In the genomic region with DNA sequence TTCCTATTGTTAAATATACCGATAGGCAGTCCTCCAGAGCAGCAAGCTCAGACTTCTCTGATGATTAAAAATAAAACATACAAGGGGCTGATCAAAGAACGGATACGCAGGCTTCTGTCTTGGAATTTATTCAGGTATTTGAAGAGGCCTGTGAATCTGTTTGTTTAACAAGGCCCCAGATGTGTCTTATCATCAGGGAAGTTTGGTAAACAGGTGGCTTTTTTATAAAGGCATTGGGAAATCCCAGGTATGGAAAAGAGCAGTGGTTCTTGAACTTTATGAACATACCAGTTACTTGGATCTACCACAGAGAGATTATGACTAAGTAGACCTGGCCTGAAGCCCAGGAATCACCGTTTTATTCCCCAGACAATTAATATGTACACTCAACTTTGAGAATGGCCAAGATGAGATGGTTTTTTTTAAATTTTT, we compare ENCODE assay signal across 15 cellular contexts. TPM values are rescaled to one million over a fixed set of nuclear protein-coding genes. Genes with fewer than 3 reads are reported as not detected.
DNase-seq lines count a peak whose midpoint lies in the region; ATAC-seq, FAIRE-seq and TF ChIP-seq lines count a peak whose summit lies in the region.
"Had no signal": no experiment of that assay in that cellular context is flagged by ENCODE, and none has a peak within 500 bp of the region (broad histone marks: within the 10 kb centered on the region; RNA-seq: fewer than 3 reads in every experiment).

No MANE protein-coding gene starts in this region.

- H3K4me3 ChIP-seq in endothelial cell of umbilical vein (replicated peaks in 1 of 3; ENCODE audit: insufficient read depth in 1 of 3, low read depth in 1 of 3, low read length in 3 of 3), result no peak overlapping the region
- H3K4me3 ChIP-seq in CD4-positive, alpha-beta memory T cell (ENCODE audit: low read length in 2 of 2), result no peak overlapping the region
- H3K4me3 ChIP-seq: left ventricle myocardium inferior, skin epidermis had no signal

- TF ChIP-seq CTCF in endothelial cell of umbilical vein (IDR thresholded peaks at IDR 0.05; ENCODE audit: extremely low read depth in 1 of 2, insufficient read depth in 1 of 2, low read depth in 1 of 2, low read length in 2 of 2) (no peak), nephron (IDR thresholded peaks at IDR 0.05; ENCODE audit: unreplicated experiment in 3 of 3) (no peak)

- H3K9ac ChIP-seq in endothelial cell of umbilical vein (replicated peaks; ENCODE audit: extremely low read depth, insufficient read depth, low read length), result no peak overlapping the region

- no TSS peak for BruUV-seq in endothelial cell of umbilical vein (replicated peaks; lab: Mats Ljungman, UMichigan)

- no peaks in the 10 kb centered on the region for H3K36me3 ChIP-seq in endothelial cell of umbilical vein (ENCODE audit: control insufficient read depth in 2 of 2, extremely low read depth in 1 of 2, insufficient read depth in 2 of 2, low read length in 2 of 2)
- no peaks in the 10 kb centered on the region for H3K36me3 ChIP-seq in CD4-positive, alpha-beta memory T cell (ENCODE audit: insufficient read depth, low read length)
- H3K36me3 ChIP-seq: left ventricle myocardium inferior had no signal

- no peaks in the 10 kb centered on the region for H3K79me2 ChIP-seq in endothelial cell of umbilical vein (ENCODE audit: control insufficient read depth, insufficient read depth, low read length)

- FAIRE-seq in endothelial cell of umbilical vein (lab: Jason Lieb, UNC), result peak; percentile 38

- no peaks in the 10 kb centered on the region for H3K4me1 ChIP-seq in endothelial cell of umbilical vein (ENCODE audit: control insufficient read depth, extremely low read depth, insufficient read depth, low read length)
- H3K4me1 ChIP-seq in CD4-positive, alpha-beta memory T cell (ENCODE audit: insufficient read depth, low read length), result no peaks in the 10 kb centered on the region
- H3K4me1 ChIP-seq: left ventricle myocardium inferior had no signal

- H2AFZ ChIP-seq in endothelial cell of umbilical vein (ENCODE audit: low read depth, low read length), result no peak overlapping the region

- no peaks in the 10 kb centered on the region for H4K20me1 ChIP-seq in endothelial cell of umbilical vein (replicated peaks; ENCODE audit: control insufficient read depth, extremely low read depth, insufficient read depth, low read length)

- peak overlapping the region in 2 of 3 experiments; percentile 34 to 46 for H3K27ac Mint-ChIP-seq in nephron
- no peak overlapping the region for H3K27ac Mint-ChIP-seq in CD4-positive, alpha-beta memory T cell
- H3K27ac Mint-ChIP-seq in activated CD4-positive, alpha-beta T cell treated with anti-CD3 and anti-CD28 coated beads, Interleukin-2, amount 10 ng/mL, durations not matched to agents 24 days and 14 days, result no peak overlapping the region
- no peak overlapping the region for H3K27ac Mint-ChIP-seq in stimulated activated naive CD8-positive, alpha-beta T cell treated with anti-CD3 and anti-CD28 coated beads, Interleukin-15, amount 100 ng/mL, for 72 hours
- H3K27ac Mint-ChIP-seq: activated CD4-positive, alpha-beta T cell treated with anti-CD3 and anti-CD28 coated beads, Interleukin-2, amount 10 ng/mL, durations not matched to agents 7 days and 5 days; activated naive CD8-positive, alpha-beta T cell treated with anti-CD3 and anti-CD28 coated beads for 36 hours had no signal

- no peaks in the 10 kb centered on the region for H3K9me1 ChIP-seq in endothelial cell of umbilical vein (replicated peaks; ENCODE audit: control insufficient read depth, extremely low read depth, insufficient read depth, low read length)

- CTCF ChIA-PET in endothelial cell of umbilical vein (lab: Charles Lee), result no interaction called here
- CTCF ChIA-PET in CD4-positive, alpha-beta memory T cell (lab: Charles Lee; ENCODE audit: partially characterized antibody), result interaction anchor here (0.9 kb wide), 1 partner anchor 13 kb away, joined by 3 read pairs; no protein-coding TSS in a partner anchor

- no peak overlapping the region for H3K4me3 Mint-ChIP-seq in nephron
- no peak overlapping the region for H3K4me3 Mint-ChIP-seq in CD4-positive, alpha-beta memory T cell
- H3K4me3 Mint-ChIP-seq in activated CD4-positive, alpha-beta T cell treated with anti-CD3 and anti-CD28 coated beads, Interleukin-2, amount 10 ng/mL, durations not matched to agents 24 days and 14 days, result no peak overlapping the region
- H3K4me3 Mint-ChIP-seq in stimulated activated naive CD8-positive, alpha-beta T cell treated with anti-CD3 and anti-CD28 coated beads, Interleukin-15, amount 100 ng/mL, for 72 hours, result no peak overlapping the region
- H3K4me3 Mint-ChIP-seq: activated CD4-positive, alpha-beta T cell treated with anti-CD3 and anti-CD28 coated beads, Interleukin-2, amount 10 ng/mL, durations not matched to agents 7 days and 5 days; activated naive CD8-positive, alpha-beta T cell treated with anti-CD3 and anti-CD28 coated beads for 36 hours had no signal

- peak; percentile 30 for DNase-seq in DMS79 (lab: John Stamatoyannopoulos, UW)
- DNase-seq in NCI-H446 treated with DMSO at 0.1 percent for 48 hours (lab: John Stamatoyannopoulos, UW), result peak; percentile 45
- DNase-seq in endothelial cell of umbilical vein (ENCODE audit: low read depth, low spot score), result peak; percentile 76
- no peak for DNase-seq in CD4-positive, alpha-beta memory T cell
- DNase-seq in activated CD4-positive, alpha-beta T cell treated with anti-CD3 and anti-CD28 coated beads, Interleukin-2, amount 10 ng/mL, durations not matched to agents 24 days and 14 days, result no peak
- DNase-seq in stimulated activated CD4-positive, alpha-beta T cell treated with anti-CD3 and anti-CD28 coated beads, Interleukin-4, amount 100 ng/mL, for 24 hours, result no peak
- DNase-seq in stimulated activated naive CD8-positive, alpha-beta T cell treated with anti-CD3 and anti-CD28 coated beads, Interleukin-15, amount 100 ng/mL, for 72 hours, result no peak
- DNase-seq: activated CD4-positive, alpha-beta T cell treated with anti-CD3 and anti-CD28 coated beads, Interleukin-2, amount 10 ng/mL, durations not matched to agents 7 days and 5 days; activated naive CD8-positive, alpha-beta T cell treated with anti-CD3 and anti-CD28 coated beads for 36 hours; DND-41; left ventricle myocardium inferior; NCI-H2029 treated with DMSO at 0.1 percent for 48 hours; Right ventricle myocardium superior had no signal

- peaks cover 27% of the 10 kb centered on the region for H3K4me1 Mint-ChIP-seq in nephron
- no peaks in the 10 kb centered on the region for H3K4me1 Mint-ChIP-seq in CD4-positive, alpha-beta memory T cell
- no peaks in the 10 kb centered on the region for H3K4me1 Mint-ChIP-seq in activated CD4-positive, alpha-beta T cell treated with anti-CD3 and anti-CD28 coated beads, Interleukin-2, amount 10 ng/mL, durations not matched to agents 24 days and 14 days
- H3K4me1 Mint-ChIP-seq in stimulated activated naive CD8-positive, alpha-beta T cell treated with anti-CD3 and anti-CD28 coated beads, Interleukin-15, amount 100 ng/mL, for 72 hours, result no peaks in the 10 kb centered on the region
- H3K4me1 Mint-ChIP-seq: activated CD4-positive, alpha-beta T cell treated with anti-CD3 and anti-CD28 coated beads, Interleukin-2, amount 10 ng/mL, durations not matched to agents 7 days and 5 days; activated naive CD8-positive, alpha-beta T cell treated with anti-CD3 and anti-CD28 coated beads for 36 hours had no signal

- no peaks in the 10 kb centered on the region for H3K27me3 Mint-ChIP-seq in nephron (ENCODE audit: low read depth)
- H3K27me3 Mint-ChIP-seq in CD4-positive, alpha-beta memory T cell, result peaks cover 6 to 7% of the 10 kb centered on the region in 2 donors
- peaks cover 8% of the 10 kb centered on the region for H3K27me3 Mint-ChIP-seq in activated CD4-positive, alpha-beta T cell treated with anti-CD3 and anti-CD28 coated beads, Interleukin-2, amount 10 ng/mL, durations not matched to agents 24 days and 14 days
- H3K27me3 Mint-ChIP-seq in stimulated activated naive CD8-positive, alpha-beta T cell treated with anti-CD3 and anti-CD28 coated beads, Interleukin-15, amount 100 ng/mL, for 72 hours, result no peaks in the 10 kb centered on the region

- no peak overlapping the region for H3K4me2 ChIP-seq in endothelial cell of umbilical vein (ENCODE audit: insufficient read depth, low read length)

- dilution Hi-C loops in endothelial cell of umbilical vein (cut with MboI; ENCODE audit: extremely low pct_ligation_motif_present, low sequenced_read_pairs), result no loop called here

- H3K36me3 Mint-ChIP-seq in nephron (ENCODE audit: low read depth), result no peaks in the 10 kb centered on the region
- H3K36me3 Mint-ChIP-seq in CD4-positive, alpha-beta memory T cell, result no peaks in the 10 kb centered on the region
- no peaks in the 10 kb centered on the region for H3K36me3 Mint-ChIP-seq in activated CD4-positive, alpha-beta T cell treated with anti-CD3 and anti-CD28 coated beads, Interleukin-2, amount 10 ng/mL, durations not matched to agents 24 days and 14 days (ENCODE audit: low read depth)
- H3K36me3 Mint-ChIP-seq: activated naive CD8-positive, alpha-beta T cell treated with anti-CD3 and anti-CD28 coated beads for 36 hours had no signal

- no peak for ATAC-seq in stimulated activated naive CD8-positive, alpha-beta T cell treated with anti-CD3 and anti-CD28 coated beads, Interleukin-15, amount 100 ng/mL, for 72 hours

- peaks cover 2% of the 10 kb centered on the region for H3K9me3 Mint-ChIP-seq in nephron
- no peaks in the 10 kb centered on the region for H3K9me3 Mint-ChIP-seq in CD4-positive, alpha-beta memory T cell
- H3K9me3 Mint-ChIP-seq in activated CD4-positive, alpha-beta T cell treated with anti-CD3 and anti-CD28 coated beads, Interleukin-2, amount 10 ng/mL, durations not matched to agents 24 days and 14 days, result no peaks in the 10 kb centered on the region
- no peaks in the 10 kb centered on the region for H3K9me3 Mint-ChIP-seq in stimulated activated naive CD8-positive, alpha-beta T cell treated with anti-CD3 and anti-CD28 coated beads, Interleukin-15, amount 100 ng/mL, for 72 hours
- H3K9me3 Mint-ChIP-seq: activated CD4-positive, alpha-beta T cell treated with anti-CD3 and anti-CD28 coated beads, Interleukin-2, amount 10 ng/mL, durations not matched to agents 7 days and 5 days; activated naive CD8-positive, alpha-beta T cell treated with anti-CD3 and anti-CD28 coated beads for 36 hours had no signal

- POLR2A ChIA-PET in endothelial cell of umbilical vein (lab: Charles Lee), result no interaction called here
- POLR2A ChIA-PET in CD4-positive, alpha-beta memory T cell (lab: Charles Lee; ENCODE audit: partially characterized antibody), result no interaction called here

- H3K27ac ChIP-seq in endothelial cell of umbilical vein (ENCODE audit: insufficient read depth, low read depth, low read length), result no peak overlapping the region
- no peak overlapping the region for H3K27ac ChIP-seq in CD4-positive, alpha-beta memory T cell (ENCODE audit: low read depth, low read length)
- H3K27ac ChIP-seq: left ventricle myocardium inferior, skin epidermis had no signal

- intact Hi-C loops in endothelial cell of umbilical vein (cut with micrococcal nuclease), result no loop called here
- intact Hi-C loops in CD4-positive, alpha-beta memory T cell (cut with micrococcal nuclease), result no loop called here
- intact Hi-C loops in activated CD4-positive, alpha-beta T cell treated with anti-CD3 and anti-CD28 coated beads, Interleukin-2, amount 10 ng/mL, durations not matched to agents 24 days and 14 days (cut with micrococcal nuclease), result no loop called here

- TF ChIP-seq POLR2A in endothelial cell of umbilical vein (IDR thresholded peaks at IDR 0.05; ENCODE audit: low read depth, low read length), result no peak

- H3K9me3 ChIP-seq in endothelial cell of umbilical vein (replicated peaks; ENCODE audit: control insufficient read depth, insufficient read depth, low read length), result no peaks in the 10 kb centered on the region
- H3K9me3 ChIP-seq in CD4-positive, alpha-beta memory T cell (ENCODE audit: control insufficient read depth in 1 of 2, low read length in 2 of 2), result no peaks in the 10 kb centered on the region

- H3K27me3 ChIP-seq in endothelial cell of umbilical vein (ENCODE audit: control insufficient read depth in 2 of 2, insufficient read depth in 2 of 2, low read length in 2 of 2), result peaks cover 0 to 2% of the 10 kb centered on the region in 2 experiments
- H3K27me3 ChIP-seq in CD4-positive, alpha-beta memory T cell (ENCODE audit: insufficient read depth, low read length), result no peaks in the 10 kb centered on the region

RNA-seq across cellular contexts. Expression of gene SOWAHB, which starts 47.9 kb away (rescaled TPM):
- total RNA-seq in endothelial cell of umbilical vein, result not detected in 2 replicates
- not detected in 2 replicates for polyA plus RNA-seq in endothelial cell of umbilical vein
- not detected in 2 replicates for polyA plus RNA-seq in endothelial cell of umbilical vein (2011; cell fraction: cytosol; rRNA removed)
- polyA plus RNA-seq in endothelial cell of umbilical vein (2011; cell fraction: nucleus; rRNA removed), result not detected in 2 replicates
- polyA plus RNA-seq in endothelial cell of umbilical vein (2012), result not detected in 2 replicates
- 0.27 TPM in 1 of 2 replicates, not detected in the other for polyA minus RNA-seq in endothelial cell of umbilical vein
- polyA minus RNA-seq in endothelial cell of umbilical vein (2011; cell fraction: cytosol; rRNA and poly(A)+ RNA removed), result not detected
- not detected in 2 replicates for polyA minus RNA-seq in endothelial cell of umbilical vein (2011; cell fraction: nucleus; rRNA and poly(A)+ RNA removed)
- not detected for total RNA-seq in CD4-positive, alpha-beta memory T cell
- not detected for polyA plus RNA-seq in CD4-positive, alpha-beta memory T cell
- not detected in 2 replicates for total RNA-seq in activated CD4-positive, alpha-beta T cell treated with anti-CD3 and anti-CD28 coated beads, Interleukin-2, amount 10 ng/mL, durations not matched to agents 24 days and 14 days
- total RNA-seq: activated CD4-positive, alpha-beta T cell treated with anti-CD3 and anti-CD28 coated beads, Interleukin-2, amount 10 ng/mL, durations not matched to agents 7 days and 5 days; left ventricle myocardium inferior; Right ventricle myocardium superior had no signal

Comparison
In these comparisons a context has a peak if more than half of its experiments do, and no peak if none do; other contexts are left out.
1. DNase-seq: peak in DMS79 (single experiment), NCI-H446 treated with DMSO at 0.1 percent for 48 hours (single experiment) and endothelial cell of umbilical vein (single experiment); none in CD4-positive, alpha-beta memory T cell (0 of 5), activated CD4-positive, alpha-beta T cell treated with anti-CD3 and anti-CD28 coated beads, Interleukin-2, amount 10 ng/mL, durations not matched to agents 24 days and 14 days (single experiment), stimulated activated CD4-positive, alpha-beta T cell treated with anti-CD3 and anti-CD28 coated beads, Interleukin-4, amount 100 ng/mL, for 24 hours (single experiment) and stimulated activated naive CD8-positive, alpha-beta T cell treated with anti-CD3 and anti-CD28 coated beads, Interleukin-15, amount 100 ng/mL, for 72 hours (0 of 2).
2. H3K27ac Mint-ChIP-seq: peak in nephron (2 of 3); none in CD4-positive, alpha-beta memory T cell (0 of 7), activated CD4-positive, alpha-beta T cell treated with anti-CD3 and anti-CD28 coated beads, Interleukin-2, amount 10 ng/mL, durations not matched to agents 24 days and 14 days (single experiment) and stimulated activated naive CD8-positive, alpha-beta T cell treated with anti-CD3 and anti-CD28 coated beads, Interleukin-15, amount 100 ng/mL, for 72 hours (0 of 2).